In the genomic region with DNA sequence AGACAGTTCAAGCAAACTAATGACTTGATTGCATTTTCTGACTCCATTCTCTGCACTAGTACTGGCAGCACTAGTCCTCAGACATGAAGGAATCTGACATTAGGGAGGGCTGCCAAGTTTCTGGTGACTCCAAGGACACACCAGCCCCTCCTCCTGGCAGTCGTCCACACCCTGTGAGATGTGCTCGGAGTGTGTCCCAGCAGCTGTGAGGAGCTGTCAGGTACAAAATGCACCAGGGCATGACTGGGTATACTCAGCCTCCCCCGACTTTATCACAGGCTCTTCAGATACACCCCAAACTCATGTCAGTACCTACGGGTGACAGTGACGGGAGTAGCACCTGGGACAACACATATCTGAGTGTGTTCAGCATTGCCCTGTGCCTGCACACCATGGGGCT, we compare ENCODE assay signal across 13 cellular contexts. TPM values are rescaled to one million over a fixed set of nuclear protein-coding genes. Genes with fewer than 3 reads are reported as not detected.
"Had no signal": no experiment of that assay in that cellular context is flagged by ENCODE, and none has a peak within 500 bp of the region (broad histone marks: within the 10 kb centered on the region; RNA-seq: fewer than 3 reads in every experiment).

No MANE protein-coding gene starts in this region.

- H3K9me3 ChIP-seq: SK-N-SH had no signal

- H3K36me3 ChIP-seq: left lung, neural progenitor cell, spleen had no signal

- H3K27me3 ChIP-seq: left lung had no signal

- DNase-seq: activated CD4-positive, alpha-beta T cell treated with anti-CD3 and anti-CD28 coated beads for 48 hours; activated CD8-positive, alpha-beta memory T cell treated with anti-CD3 and anti-CD28 coated beads for 24 hours; effector memory CD8-positive, alpha-beta T cell; left lung; mesendoderm; SK-N-SH; spleen; stimulated activated CD4-positive, alpha-beta T cell treated with anti-CD3 and anti-CD28 coated beads, Interleukin-1b, Interleukin-23, amount 100 ng/mL, for 48 hours; T-helper 1 cell; trophoblast cell had no signal

- H3K4me3 ChIP-seq: left lung, neural progenitor cell, spleen had no signal

- H3K4me1 ChIP-seq: left lung, neural progenitor cell, spleen had no signal

- H3K27ac ChIP-seq: epithelial cell of prostate, left lung, neural progenitor cell, spleen had no signal

- H3K9ac ChIP-seq: neural progenitor cell, SK-N-SH had no signal

- H2AFZ ChIP-seq: neural progenitor cell had no signal

- H3K4me2 ChIP-seq: neural progenitor cell, SK-N-SH had no signal

RNA-seq across cellular contexts. Expression of a gene that starts 43.1 kb away (rescaled TPM):
- total RNA-seq: subcutaneous adipose tissue had no signal
- polyA plus RNA-seq: SK-N-SH had no signal
